Comparison of ENCODE assay signal across 6 cellular contexts in genomic region chr19:35986664-35987570, GRCh38. TPM values are rescaled to one million over a fixed set of nuclear protein-coding genes. Genes with fewer than 3 reads are reported as not detected.
DNase-seq lines count a peak whose midpoint lies in the region; TF ChIP-seq lines count a peak whose summit lies in the region.

No MANE protein-coding gene starts in this region.

- WGBS in prostate gland, result 8% methylated on average over 54 of the region's 54 CpGs

- no peaks in the 10 kb centered on the region for H3K36me3 ChIP-seq in prostate gland

- H3K4me3 ChIP-seq in choroid plexus epithelial cell (ENCODE audit: low read depth, low read length) (peak overlapping the region; percentile 34), prostate gland (peak overlapping the region; percentile 16 to 28)

- TF ChIP-seq CTCF in GM10248 (IDR thresholded peaks at IDR 0.05; ENCODE audit: control extremely low read depth, extremely low read depth, low read depth, missing control alignments) (no peak), choroid plexus epithelial cell (conservative IDR thresholded peaks at IDR 0.05; ENCODE audit: low read depth, low read length) (no peak), prostate gland (IDR thresholded peaks at IDR 0.05) (no peak)

- POLR2A ChIA-PET in GM10248 (lab: Yijun Ruan, JAX), result no interaction called here

- no peaks in the 10 kb centered on the region for H3K27me3 ChIP-seq in prostate gland (replicated peaks; ENCODE audit: insufficient read depth)

- no peak overlapping the region for H3K27ac ChIP-seq in prostate gland

- no peaks in the 10 kb centered on the region for H3K9me3 ChIP-seq in prostate gland

- TF ChIP-seq POLR2A in prostate gland (IDR thresholded peaks at IDR 0.05), result no peak

- intact Hi-C loops in prostate gland (cut with DNase I), result no loop called here
- intact Hi-C loops in posterior vena cava (cut with DNase I), result no loop called here

- DNase-seq in GM10248 (ENCODE audit: extremely low spot score), result peak; percentile 56
- peak; percentile 81 for DNase-seq in NCI-H748 (lab: John Stamatoyannopoulos, UW; ENCODE audit: unreplicated experiment)
- no peak for DNase-seq in choroid plexus epithelial cell (ENCODE audit: low read depth)
- no peak for DNase-seq in prostate gland (ENCODE audit: low spot score)
- DNase-seq in kidney tubule cell (ENCODE audit: low spot score), result no peak
- DNase-seq in posterior vena cava (ENCODE audit: low spot score), result no peak

- H3K4me1 ChIP-seq in prostate gland (replicated peaks), result no peaks in the 10 kb centered on the region

- CTCF ChIA-PET in GM10248 (lab: Yijun Ruan, JAX), result interaction anchor here (1.0 to 1.3 kb wide), 2 partner anchors 10 to 19 kb away, joined by 3 to 4 read pairs; no protein-coding TSS in a partner anchor

RNA-seq across cellular contexts. Expression of gene SDHAF1, which starts 8.1 kb away (rescaled TPM):
- 10 to 100 TPM; 32.4 to 75.1 TPM for total RNA-seq in prostate gland
- total RNA-seq in posterior vena cava, result 10 to 100 TPM; 11.2 to 13.3 TPM

RNA-seq across cellular contexts. Expression of gene SYNE4, which starts 21.7 kb away (rescaled TPM):
- total RNA-seq in prostate gland (10 to 100 TPM; 14.2 to 41.1 TPM), posterior vena cava (under 1 TPM; 0.24 to 0.93 TPM)

RNA-seq across cellular contexts. Expression of gene ALKBH6, which starts 27.1 kb away (rescaled TPM):
- total RNA-seq in prostate gland, result 10 to 100 TPM; 42.0 to 49.0 TPM
- 10 to 100 TPM; 10.8 to 14.4 TPM for total RNA-seq in posterior vena cava

RNA-seq across cellular contexts. Expression of gene CLIP3, which starts 45.8 kb away (rescaled TPM):
- total RNA-seq in prostate gland, result 10 to 100 TPM in 1 of 2 donors, 1 to 10 TPM in 1; 7.4 to 31.2 TPM
- total RNA-seq in posterior vena cava, result 10 to 100 TPM; 30.4 to 32.0 TPM

RNA-seq across cellular contexts. Expression of gene LRFN3, which starts 50.7 kb away (rescaled TPM):
- 10 to 100 TPM; 21.7 to 32.3 TPM for total RNA-seq in prostate gland
- 10 to 100 TPM; 13.3 to 14.2 TPM for total RNA-seq in posterior vena cava

Comparison
In these comparisons a context has a peak if more than half of its experiments do, and no peak if none do; other contexts are left out.
1. DNase-seq: peak in GM10248 (single experiment) and NCI-H748 (single experiment); none in choroid plexus epithelial cell (single experiment), prostate gland (single experiment), kidney tubule cell (single experiment) and posterior vena cava (single experiment).
2. RNA of gene SYNE4, which starts 21.7 kb away (total RNA-seq): 14.2 to 41.1 TPM in prostate gland; 0.24 to 0.93 TPM in posterior vena cava; every median in the first group is over 4 times any median in the second.